ENCODE assay signal across 19 cellular contexts in the genomic region with DNA sequence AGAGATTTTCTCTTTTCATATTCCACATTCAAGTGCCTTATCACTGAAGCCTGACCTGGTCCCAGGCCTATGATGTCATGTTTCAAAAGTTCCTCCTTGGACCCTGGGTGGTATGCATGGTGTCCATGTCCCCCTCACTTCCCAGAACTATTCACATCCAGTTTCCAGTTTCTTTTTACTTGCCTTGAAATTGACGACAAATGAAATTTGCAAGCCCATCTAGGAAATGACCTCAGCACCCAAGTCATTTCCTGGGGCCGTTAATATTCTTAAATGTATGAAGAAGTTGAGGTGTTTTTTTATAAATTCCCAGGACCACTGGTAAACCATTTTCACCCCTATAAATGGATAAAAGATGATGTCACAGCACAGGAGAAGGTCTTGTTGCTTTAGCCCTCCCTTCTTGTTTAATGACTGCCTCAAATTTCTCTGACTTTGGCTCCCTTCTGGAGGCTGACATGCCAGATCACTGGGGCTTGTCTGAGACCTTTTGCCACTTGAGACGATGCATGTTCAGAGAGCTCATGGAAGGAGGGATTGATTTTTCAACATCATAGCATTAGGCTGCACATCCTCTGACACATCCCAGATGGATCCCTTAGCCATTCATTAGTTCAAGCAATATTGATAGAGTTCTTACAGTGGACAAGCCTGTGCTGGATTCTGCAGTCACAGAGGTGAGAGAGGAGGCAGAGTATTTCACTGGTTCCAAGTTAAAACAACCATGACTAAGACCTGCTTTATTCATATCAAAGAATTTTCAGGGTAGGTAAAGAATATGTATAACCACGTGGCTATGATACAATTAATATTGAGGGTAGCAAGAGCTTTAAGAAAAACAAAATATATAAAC.
"Had no signal": no experiment of that assay in that cellular context is flagged by ENCODE, and none has a peak within 500 bp of the region (broad histone marks: within the 10 kb centered on the region; RNA-seq: fewer than 3 reads in every experiment).

No MANE protein-coding gene starts in this region.

- H3K27ac Mint-ChIP-seq: activated CD4-positive, alpha-beta T cell treated with anti-CD3 and anti-CD28 coated beads, Interleukin-2, amount 10 ng/mL, durations not matched to agents 7 days and 5 days; activated CD8-positive, alpha-beta T cell treated with anti-CD3 and anti-CD28 coated beads, Interleukin-2, amount 10 ng/mL, durations not matched to agents 7 days and 5 days; activated naive CD4-positive, alpha-beta T cell treated with anti-CD3 and anti-CD28 coated beads, Interleukin-2, amount 10 ng/mL, durations not matched to agents 7 days and 5 days; activated naive CD8-positive, alpha-beta T cell treated with anti-CD3 and anti-CD28 coated beads, Interleukin-2, amount 50 U/mL, for 24 hours; dendritic cell treated with granulocyte-macrophage colony-stimulating factor and Interleukin-4, amounts not matched to agents 40 ng/mL and 50 ng/mL, for 4 days; memory B cell; naive B cell; stimulated activated naive B cell treated with anti-CD40 and anti-IgM and Interleukin-4, amounts not matched to agents 10 μg/mL and 1 μg/mL and 100 μg/mL, for 72 hours had no signal

- H3K4me3 Mint-ChIP-seq: activated CD4-positive, alpha-beta T cell treated with anti-CD3 and anti-CD28 coated beads, Interleukin-2, amount 10 ng/mL, durations not matched to agents 7 days and 5 days; activated CD8-positive, alpha-beta T cell treated with anti-CD3 and anti-CD28 coated beads, Interleukin-2, amount 10 ng/mL, durations not matched to agents 7 days and 5 days; activated naive CD4-positive, alpha-beta T cell treated with anti-CD3 and anti-CD28 coated beads, Interleukin-2, amount 10 ng/mL, durations not matched to agents 7 days and 5 days; activated naive CD8-positive, alpha-beta T cell treated with anti-CD3 and anti-CD28 coated beads, Interleukin-2, amount 50 U/mL, for 24 hours; activated T-cell treated with anti-CD3 and anti-CD28 coated beads, Interleukin-2, amount 50 U/mL, for 4 hours; dendritic cell treated with granulocyte-macrophage colony-stimulating factor and Interleukin-4, amounts not matched to agents 40 ng/mL and 50 ng/mL, for 4 days; memory B cell; naive B cell; stimulated activated naive B cell treated with anti-CD40 and anti-IgM and Interleukin-4, amounts not matched to agents 10 μg/mL and 1 μg/mL and 100 μg/mL, for 72 hours had no signal

- H3K4me1 Mint-ChIP-seq: activated CD4-positive, alpha-beta T cell treated with anti-CD3 and anti-CD28 coated beads, Interleukin-2, amount 10 ng/mL, durations not matched to agents 7 days and 5 days; activated naive CD4-positive, alpha-beta T cell treated with anti-CD3 and anti-CD28 coated beads, Interleukin-2, amount 10 ng/mL, durations not matched to agents 7 days and 5 days; activated naive CD8-positive, alpha-beta T cell treated with anti-CD3 and anti-CD28 coated beads, Interleukin-2, amount 50 U/mL, for 24 hours; memory B cell; naive B cell; stimulated activated naive B cell treated with anti-CD40 and anti-IgM and Interleukin-4, amounts not matched to agents 10 μg/mL and 1 μg/mL and 100 μg/mL, for 72 hours had no signal

- H3K4me3 ChIP-seq: mucosa of descending colon, pancreas, sigmoid colon, spleen, thoracic aorta had no signal

- H3K9me3 ChIP-seq: mucosa of descending colon, pancreas, sigmoid colon, spleen, thoracic aorta had no signal

- ATAC-seq: activated CD4-positive, CD25-positive, alpha-beta regulatory T cell treated with anti-CD3 and anti-CD28 coated beads, Interleukin-2, amount 50 U/mL, for 24 hours; activated CD8-positive, alpha-beta T cell treated with anti-CD3 and anti-CD28 coated beads, Interleukin-2, amount 10 ng/mL, durations not matched to agents 7 days and 5 days; activated naive CD8-positive, alpha-beta T cell treated with anti-CD3 and anti-CD28 coated beads, Interleukin-2, amount 50 U/mL, for 24 hours; activated T-cell treated with anti-CD3 and anti-CD28 coated beads, Interleukin-2, amount 50 U/mL, for 4 hours; mucosa of descending colon; pancreas; stimulated activated naive B cell treated with anti-CD40 and anti-IgM and Interleukin-4, amounts not matched to agents 10 μg/mL and 1 μg/mL and 100 μg/mL, for 72 hours had no signal

- H3K27ac ChIP-seq: pancreas, sigmoid colon, spleen, thoracic aorta had no signal

- DNase-seq: activated CD4-positive, alpha-beta T cell treated with anti-CD3 and anti-CD28 coated beads, Interleukin-2, amount 10 ng/mL, durations not matched to agents 7 days and 5 days; activated CD8-positive, alpha-beta T cell treated with anti-CD3 and anti-CD28 coated beads, Interleukin-2, amount 10 ng/mL, durations not matched to agents 7 days and 5 days; activated naive CD4-positive, alpha-beta T cell treated with anti-CD3 and anti-CD28 coated beads, Interleukin-2, amount 10 ng/mL, durations not matched to agents 7 days and 5 days; activated naive CD8-positive, alpha-beta T cell treated with anti-CD3 and anti-CD28 coated beads, Interleukin-2, amount 50 U/mL, for 24 hours; activated T-cell treated with anti-CD3 and anti-CD28 coated beads, Interleukin-2, amount 50 U/mL, for 4 hours; anterior cingulate cortex; effector memory CD4-positive, alpha-beta T cell; foreskin fibroblast; mucosa of descending colon; naive B cell; pancreas; SIG-M5; sigmoid colon; spleen; stimulated activated naive B cell treated with anti-CD40 and anti-IgM and Interleukin-4, amounts not matched to agents 10 μg/mL and 1 μg/mL and 100 μg/mL, for 72 hours had no signal

- H3K36me3 Mint-ChIP-seq: activated naive CD4-positive, alpha-beta T cell treated with anti-CD3 and anti-CD28 coated beads, Interleukin-2, amount 10 ng/mL, durations not matched to agents 7 days and 5 days; memory B cell; naive B cell; stimulated activated naive B cell treated with anti-CD40 and anti-IgM and Interleukin-4, amounts not matched to agents 10 μg/mL and 1 μg/mL and 100 μg/mL, for 72 hours had no signal

- H3K36me3 ChIP-seq: pancreas, sigmoid colon, spleen, thoracic aorta had no signal

- H3K9me3 Mint-ChIP-seq: activated CD4-positive, alpha-beta T cell treated with anti-CD3 and anti-CD28 coated beads, Interleukin-2, amount 10 ng/mL, durations not matched to agents 7 days and 5 days; activated naive CD4-positive, alpha-beta T cell treated with anti-CD3 and anti-CD28 coated beads, Interleukin-2, amount 10 ng/mL, durations not matched to agents 7 days and 5 days; activated naive CD8-positive, alpha-beta T cell treated with anti-CD3 and anti-CD28 coated beads, Interleukin-2, amount 50 U/mL, for 24 hours; activated T-cell treated with anti-CD3 and anti-CD28 coated beads, Interleukin-2, amount 50 U/mL, for 4 hours; dendritic cell treated with granulocyte-macrophage colony-stimulating factor and Interleukin-4, amounts not matched to agents 40 ng/mL and 50 ng/mL, for 4 days; memory B cell; naive B cell; stimulated activated naive B cell treated with anti-CD40 and anti-IgM and Interleukin-4, amounts not matched to agents 10 μg/mL and 1 μg/mL and 100 μg/mL, for 72 hours had no signal

- H3K27me3 ChIP-seq: pancreas, sigmoid colon, spleen had no signal

- H3K4me1 ChIP-seq: sigmoid colon, spleen had no signal

- H3K27me3 Mint-ChIP-seq: activated CD4-positive, alpha-beta T cell treated with anti-CD3 and anti-CD28 coated beads, Interleukin-2, amount 10 ng/mL, durations not matched to agents 7 days and 5 days; activated naive CD4-positive, alpha-beta T cell treated with anti-CD3 and anti-CD28 coated beads, Interleukin-2, amount 10 ng/mL, durations not matched to agents 7 days and 5 days had no signal
